Comparison of ENCODE assay signal across 14 cellular contexts in the genomic region with DNA sequence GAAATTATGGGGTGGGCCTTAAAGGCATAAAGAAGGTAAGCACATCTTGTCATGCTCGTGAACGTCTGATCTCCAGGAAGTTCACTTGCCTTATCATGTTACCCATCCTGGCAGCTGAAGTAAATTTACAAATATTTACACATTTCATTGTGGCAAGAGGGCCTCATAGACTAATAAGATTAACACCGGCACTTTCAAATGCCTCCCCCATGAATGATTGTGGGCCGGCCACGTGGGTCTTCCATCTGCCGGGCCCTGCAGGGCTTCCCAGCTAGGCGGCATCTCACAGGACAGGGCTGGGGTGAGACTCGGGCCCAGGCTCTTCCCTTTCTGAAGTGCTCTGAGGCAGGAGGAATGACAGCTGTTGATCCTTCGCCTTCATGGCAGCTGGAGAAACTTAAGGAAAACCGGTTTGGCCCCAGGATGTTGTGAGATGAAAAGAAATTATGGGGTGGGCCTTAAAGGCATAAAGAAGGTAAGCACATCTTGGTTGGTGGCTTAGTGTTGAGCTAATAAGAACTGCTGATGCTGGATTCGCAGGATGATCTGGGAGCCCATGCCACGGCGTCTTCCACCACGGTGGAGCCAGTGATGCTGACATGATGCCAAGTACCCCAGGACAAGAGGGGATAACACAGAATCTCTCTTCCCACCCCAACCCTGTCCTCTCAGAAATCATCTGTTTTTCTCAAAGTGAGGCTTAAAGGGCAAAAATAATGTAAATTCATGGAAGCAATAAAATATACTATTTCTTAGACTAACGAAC.
DNase-seq lines count a peak whose midpoint lies in the region; ATAC-seq, FAIRE-seq and TF ChIP-seq lines count a peak whose summit lies in the region.
"Had no signal": no experiment of that assay in that cellular context is flagged by ENCODE, and none has a peak within 500 bp of the region (broad histone marks: within the 10 kb centered on the region; RNA-seq: fewer than 3 reads in every experiment).

No MANE protein-coding gene starts in this region.

- DNase-seq in CD14-positive monocyte (ENCODE audit: low spot score) = peak; percentile 13
- peak; percentile 41 for DNase-seq in NCI-H2171 treated with DMSO at 0.1 percent for 48 hours (lab: John Stamatoyannopoulos, UW)
- peak; percentile 25 for DNase-seq in bronchial epithelial cell (ENCODE audit: low read depth)
- DNase-seq in osteocyte (ENCODE audit: extremely low spot score, unreplicated experiment) = no peak
- DNase-seq in activated CD4-positive, alpha-beta T cell treated with anti-CD3 and anti-CD28 coated beads, Interleukin-2, amount 10 ng/mL, durations not matched to agents 24 days and 14 days = no peak
- DNase-seq in NCI-H1417 treated with DMSO at 0.1 percent for 48 hours (lab: John Stamatoyannopoulos, UW) = no peak
- no peak for DNase-seq in activated effector memory CD4-positive, alpha-beta T cell treated with anti-CD3 and anti-CD28 coated beads, Interleukin-2, amount 50 U/mL, for 16 hours
- DNase-seq: ACHN; activated CD4-positive, alpha-beta memory T cell treated with anti-CD3 and anti-CD28 coated beads, Interleukin-2, amount 10 ng/mL, durations not matched to agents 7 days and 5 days; DND-41; T-helper 2 cell had no signal

- H3K4me3 Mint-ChIP-seq in CD14-positive monocyte = no peak overlapping the region
- no peak overlapping the region for H3K4me3 Mint-ChIP-seq in osteocyte (ENCODE audit: unreplicated experiment)
- H3K4me3 Mint-ChIP-seq in activated CD4-positive, alpha-beta T cell treated with anti-CD3 and anti-CD28 coated beads, Interleukin-2, amount 10 ng/mL, durations not matched to agents 24 days and 14 days = no peak overlapping the region
- H3K4me3 Mint-ChIP-seq: activated CD4-positive, alpha-beta memory T cell treated with anti-CD3 and anti-CD28 coated beads, Interleukin-2, amount 10 ng/mL, durations not matched to agents 7 days and 5 days had no signal

- H3K36me3 Mint-ChIP-seq in CD14-positive monocyte (no peaks in the 10 kb centered on the region), osteocyte (ENCODE audit: unreplicated experiment) (peaks cover 61% of the 10 kb centered on the region)
- H3K36me3 Mint-ChIP-seq in activated CD4-positive, alpha-beta T cell treated with anti-CD3 and anti-CD28 coated beads, Interleukin-2, amount 10 ng/mL, durations not matched to agents 24 days and 14 days (ENCODE audit: low read depth) = no peaks in the 10 kb centered on the region

- H3K27me3 Mint-ChIP-seq in CD14-positive monocyte (ENCODE audit: low read depth in 3 of 3) (peaks cover 2% of the 10 kb centered on the region in 3 donors), osteocyte (ENCODE audit: unreplicated experiment) (no peaks in the 10 kb centered on the region)
- no peaks in the 10 kb centered on the region for H3K27me3 Mint-ChIP-seq in activated CD4-positive, alpha-beta T cell treated with anti-CD3 and anti-CD28 coated beads, Interleukin-2, amount 10 ng/mL, durations not matched to agents 24 days and 14 days

- peaks cover 9% of the 10 kb centered on the region for H3K4me1 Mint-ChIP-seq in CD14-positive monocyte
- H3K4me1 Mint-ChIP-seq in osteocyte (ENCODE audit: unreplicated experiment) = peaks cover 63% of the 10 kb centered on the region
- no peaks in the 10 kb centered on the region for H3K4me1 Mint-ChIP-seq in activated CD4-positive, alpha-beta T cell treated with anti-CD3 and anti-CD28 coated beads, Interleukin-2, amount 10 ng/mL, durations not matched to agents 24 days and 14 days
- H3K4me1 Mint-ChIP-seq: activated CD4-positive, alpha-beta memory T cell treated with anti-CD3 and anti-CD28 coated beads, Interleukin-2, amount 10 ng/mL, durations not matched to agents 7 days and 5 days had no signal

- ATAC-seq in HG03045 (IDR thresholded peaks at IDR 0.05; ENCODE audit: unreplicated experiment) = no peak

- H3K9me3 Mint-ChIP-seq in CD14-positive monocyte (peaks cover 8 to 18% (median 13%) of the 10 kb centered on the region in 7 donors), osteocyte (ENCODE audit: unreplicated experiment) (peaks cover 19% of the 10 kb centered on the region)
- H3K9me3 Mint-ChIP-seq in activated CD4-positive, alpha-beta T cell treated with anti-CD3 and anti-CD28 coated beads, Interleukin-2, amount 10 ng/mL, durations not matched to agents 24 days and 14 days = peaks cover 10% of the 10 kb centered on the region

- H3K27ac Mint-ChIP-seq in CD14-positive monocyte (no peak overlapping the region), osteocyte (ENCODE audit: unreplicated experiment) (peak overlapping the region; percentile 96)
- H3K27ac Mint-ChIP-seq in activated CD4-positive, alpha-beta T cell treated with anti-CD3 and anti-CD28 coated beads, Interleukin-2, amount 10 ng/mL, durations not matched to agents 24 days and 14 days = no peak overlapping the region
- H3K27ac Mint-ChIP-seq: activated CD4-positive, alpha-beta memory T cell treated with anti-CD3 and anti-CD28 coated beads, Interleukin-2, amount 10 ng/mL, durations not matched to agents 7 days and 5 days had no signal

- no peak for FAIRE-seq in bronchial epithelial cell (lab: Jason Lieb, UNC)
- FAIRE-seq: GM12892 had no signal

- no peaks in the 10 kb centered on the region for H3K27me3 ChIP-seq in bronchial epithelial cell (ENCODE audit: control insufficient read depth, insufficient read depth, low read length)
- H3K27me3 ChIP-seq: cardiac muscle cell had no signal

- H3K4me3 ChIP-seq in bronchial epithelial cell (ENCODE audit: low read depth, low read length) = no peak overlapping the region
- H3K4me3 ChIP-seq: cardiac muscle cell had no signal

- intact Hi-C loops in CD14-positive monocyte (cut with micrococcal nuclease) = no loop called here
- intact Hi-C loops in activated CD4-positive, alpha-beta T cell treated with anti-CD3 and anti-CD28 coated beads, Interleukin-2, amount 10 ng/mL, durations not matched to agents 24 days and 14 days (cut with micrococcal nuclease) = no loop called here

- no peaks in the 10 kb centered on the region for H3K36me3 ChIP-seq in bronchial epithelial cell (ENCODE audit: control insufficient read depth, insufficient read depth, low read length)
- H3K36me3 ChIP-seq: cardiac muscle cell had no signal

- TF ChIP-seq CTCF in CD14-positive monocyte (IDR thresholded peaks at IDR 0.05) = no peak
- TF ChIP-seq CTCF in bronchial epithelial cell (IDR thresholded peaks at IDR 0.05; ENCODE audit: insufficient read depth, low read length, severe bottlenecking) = no peak
- no peak for TF ChIP-seq CTCF in osteocyte (IDR thresholded peaks at IDR 0.05)

Comparison
In these comparisons a context has a peak if more than half of its experiments do, and no peak if none do; other contexts are left out.
1. DNase-seq: peak in CD14-positive monocyte (single experiment), NCI-H2171 treated with DMSO at 0.1 percent for 48 hours (single experiment) and bronchial epithelial cell (single experiment); none in osteocyte (single experiment), activated CD4-positive, alpha-beta T cell treated with anti-CD3 and anti-CD28 coated beads, Interleukin-2, amount 10 ng/mL, durations not matched to agents 24 days and 14 days (single experiment), NCI-H1417 treated with DMSO at 0.1 percent for 48 hours (single experiment) and activated effector memory CD4-positive, alpha-beta T cell treated with anti-CD3 and anti-CD28 coated beads, Interleukin-2, amount 50 U/mL, for 16 hours (single experiment).